In genomic region chr14:76919811-76920571, GRCh38 we compare ENCODE assay signal across 8 cellular contexts.
DNase-seq lines count a peak whose midpoint lies in the region; ATAC-seq and TF ChIP-seq lines count a peak whose summit lies in the region.

No MANE protein-coding gene starts in this region.

- no peak for TF ChIP-seq CTCF in WI38 (IDR thresholded peaks at IDR 0.05; ENCODE audit: low read depth, low read length)
- no peak for TF ChIP-seq CTCF in fibroblast of pulmonary artery (IDR thresholded peaks at IDR 0.05; ENCODE audit: low read length, missing control alignments)
- TF ChIP-seq CTCF in GM13977 (IDR thresholded peaks at IDR 0.05; ENCODE audit: extremely low read depth, insufficient read depth, missing control alignments), result no peak

- H2AFZ ChIP-seq in neuron (ENCODE audit: low read depth, low read length), result no peak overlapping the region

- in situ Hi-C loops in GM13977 (cut with MboI; ENCODE audit: low pct_unique_long_range_greater_than_20kb, low sequenced_read_pairs, unreplicated experiment), result loop anchor here (10.0 kb wide), 1 partner anchor 135 kb away; no protein-coding TSS in a partner anchor

- H3K9me3 ChIP-seq in neuron (ENCODE audit: low read length), result no peaks in the 10 kb centered on the region

- DNase-seq in EL (peak; percentile 70), NCI-H1694 (lab: John Stamatoyannopoulos, UW) (peak; percentile 99), fibroblast of pulmonary artery (ENCODE audit: low read depth) (peak; percentile 96), GM13977 (ENCODE audit: low spot score) (no peak), OCI-M1 (lab: John Stamatoyannopoulos, UW) (no peak)

- no peaks in the 10 kb centered on the region for H3K27me3 ChIP-seq in neuron (ENCODE audit: insufficient read depth, low read length)

- no peaks in the 10 kb centered on the region for H3K36me3 ChIP-seq in neuron (ENCODE audit: insufficient read depth, low read length)

- no peak for ATAC-seq in GM18868 (IDR thresholded peaks at IDR 0.05; ENCODE audit: unreplicated experiment)

- H3K4me3 ChIP-seq in WI38 (ENCODE audit: low read depth, low read length) (peak overlapping the region; percentile 40), fibroblast of pulmonary artery (replicated peaks; ENCODE audit: low read depth, low read length) (peak overlapping the region; percentile 25), neuron (ENCODE audit: low read length) (peak overlapping the region; percentile 31)

- H3K4me1 ChIP-seq in neuron (ENCODE audit: insufficient read depth, low read length), result peaks cover 86% of the 10 kb centered on the region

Comparison
In these comparisons a context has a peak if more than half of its experiments do, and no peak if none do; other contexts are left out.
1. DNase-seq: peak in EL (single experiment), NCI-H1694 (single experiment) and fibroblast of pulmonary artery (single experiment); none in GM13977 (single experiment) and OCI-M1 (single experiment).
2. Peak in every context shown above with its lines, with median percentiles within 50 percentile points of each other: H3K4me3 ChIP-seq.